In genomic region chrX:49695276-49696180, GRCh38 we compare ENCODE assay signal across 23 cellular contexts. TPM values are rescaled to one million over a fixed set of nuclear protein-coding genes. Genes with fewer than 3 reads are reported as not detected.
"Had no signal": no experiment of that assay in that cellular context is flagged by ENCODE, and none has a peak within 500 bp of the region (broad histone marks: within the 10 kb centered on the region; RNA-seq: fewer than 3 reads in every experiment).

Gene PAGE1, minus strand, starts transcription at chrX:49695984. Its CDS starts 1,214 bp downstream, at chrX:49694770.

- H3K36me3 ChIP-seq: esophagus squamous epithelium, gastroesophageal sphincter, left ventricle myocardium inferior, spleen, tibial nerve, upper lobe of right lung, vagina had no signal

- FAIRE-seq: kidney had no signal

- H3K4me1 ChIP-seq: esophagus squamous epithelium, gastroesophageal sphincter, left ventricle myocardium inferior, spleen, tibial nerve, upper lobe of right lung, vagina had no signal

- H3K4me3 ChIP-seq: esophagus squamous epithelium, gastroesophageal sphincter, left ventricle myocardium inferior, lung, spleen, tibial nerve, upper lobe of right lung, vagina had no signal

- DNase-seq: effector memory CD4-positive, alpha-beta T cell; esophagus squamous epithelium; foreskin fibroblast; glutamatergic neuron; kidney; left cardiac atrium; left ventricle myocardium inferior; mesenchymal stem cell; naive B cell; spleen; stimulated activated CD4-positive, alpha-beta T cell treated with anti-CD3 and anti-CD28 coated beads, Interleukin-15, amount 100 ng/mL, for 24 hours; stimulated activated CD4-positive, alpha-beta T cell treated with anti-CD3 and anti-CD28 coated beads, Interleukin-1b, Interleukin-23, amount 100 ng/mL, for 48 hours; stimulated activated CD4-positive, alpha-beta T cell treated with anti-CD3 and anti-CD28 coated beads, Interleukin-4, amount 100 ng/mL, for 24 hours; upper lobe of right lung had no signal

- H3K9me3 ChIP-seq: esophagus squamous epithelium, gastroesophageal sphincter, left ventricle myocardium inferior, tibial nerve, upper lobe of right lung, vagina had no signal

- H3K27ac ChIP-seq: epithelial cell of prostate, esophagus squamous epithelium, gastroesophageal sphincter, left ventricle myocardium inferior, spleen, tibial nerve, upper lobe of right lung, vagina had no signal

- H3K27me3 ChIP-seq: esophagus squamous epithelium, gastroesophageal sphincter, upper lobe of right lung, vagina had no signal

RNA-seq across cellular contexts. Expression of gene PAGE1, which starts in this region (rescaled TPM):
- total RNA-seq: esophagus squamous epithelium, gastroesophageal sphincter, kidney, left cardiac atrium, left ventricle myocardium inferior, lung, omental fat pad, pulmonary artery endothelial cell, sciatic nerve, skeletal muscle tissue, spleen, tibial nerve, upper lobe of right lung, vagina had no signal
- polyA plus RNA-seq: lung, spleen had no signal
